Comparison of ENCODE assay signal across 9 cellular contexts in the genomic region with DNA sequence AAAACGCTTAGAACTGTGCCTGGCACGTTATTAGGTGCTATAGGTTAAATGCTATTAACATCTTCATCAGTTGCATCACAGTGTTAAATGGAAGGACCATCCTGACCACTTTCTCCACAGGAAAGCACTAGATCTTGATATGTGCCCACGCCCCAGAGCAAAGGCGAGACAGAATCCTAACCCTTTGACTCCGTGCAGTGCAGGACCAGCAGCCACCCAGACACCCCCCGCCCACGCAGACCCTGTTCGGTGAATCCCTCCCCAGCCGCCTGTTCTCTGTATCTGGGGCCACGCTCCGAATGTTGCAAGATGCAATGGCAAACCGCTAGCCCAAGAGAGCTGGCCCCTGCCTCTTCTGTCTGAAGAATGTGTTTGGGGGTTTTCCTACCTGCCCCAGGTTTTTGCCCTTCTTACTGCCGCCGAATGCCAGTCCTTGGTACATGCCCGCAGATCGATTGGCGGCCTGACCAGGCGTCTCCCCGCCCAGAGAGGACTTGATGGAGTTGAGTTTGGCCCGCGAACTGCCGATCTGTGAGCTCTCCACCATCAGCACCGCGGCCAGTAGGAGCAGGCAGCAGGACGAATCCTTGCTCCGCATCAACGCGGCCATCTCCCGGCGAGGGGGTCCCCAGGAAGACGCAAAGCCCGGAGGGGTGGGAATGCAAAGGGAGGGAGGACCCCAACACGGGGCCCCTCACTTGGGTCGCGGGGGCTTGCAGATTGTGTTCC.
DNase-seq lines count a peak whose midpoint lies in the region; ATAC-seq lines count a peak whose summit lies in the region.
"Had no signal": no experiment of that assay in that cellular context is flagged by ENCODE, and none has a peak within 500 bp of the region (broad histone marks: within the 10 kb centered on the region; RNA-seq: fewer than 3 reads in every experiment).

No MANE protein-coding gene starts in this region.

- no peak overlapping the region for H3K27ac Mint-ChIP-seq in stimulated activated effector memory CD8-positive, alpha-beta T cell treated with anti-CD3 and anti-CD28 coated beads, Interleukin-12 subunit alpha, Interleukin-12 subunit beta, amount 100 ng/mL, for 72 hours

- no peaks in the 10 kb centered on the region for H3K9me3 Mint-ChIP-seq in stimulated activated effector memory CD8-positive, alpha-beta T cell treated with anti-CD3 and anti-CD28 coated beads, Interleukin-12 subunit alpha, Interleukin-12 subunit beta, amount 100 ng/mL, for 72 hours

- H3K9me3 ChIP-seq in adipocyte (ENCODE audit: control insufficient read depth, low read length) (no peaks in the 10 kb centered on the region), iPS-18c (ENCODE audit: control insufficient read depth, insufficient read depth, low read length) (no peaks in the 10 kb centered on the region)

- H3K36me3 ChIP-seq in adipocyte (ENCODE audit: control insufficient read depth, insufficient read depth, low read length, severe bottlenecking) = no peaks in the 10 kb centered on the region

- H3K4me3 Mint-ChIP-seq in stimulated activated effector memory CD8-positive, alpha-beta T cell treated with anti-CD3 and anti-CD28 coated beads, Interleukin-12 subunit alpha, Interleukin-12 subunit beta, amount 100 ng/mL, for 72 hours = peak overlapping the region; percentile 83

- peaks cover 30% of the 10 kb centered on the region for H3K4me1 Mint-ChIP-seq in stimulated activated effector memory CD8-positive, alpha-beta T cell treated with anti-CD3 and anti-CD28 coated beads, Interleukin-12 subunit alpha, Interleukin-12 subunit beta, amount 100 ng/mL, for 72 hours

- peaks cover 58% of the 10 kb centered on the region for H3K27me3 ChIP-seq in adipocyte (replicated peaks; ENCODE audit: control insufficient read depth, insufficient read depth, low read length)

- H3K9ac ChIP-seq in adipocyte (ENCODE audit: low read length) = no peak overlapping the region

- no peaks in the 10 kb centered on the region for H3K36me3 Mint-ChIP-seq in stimulated activated effector memory CD8-positive, alpha-beta T cell treated with anti-CD3 and anti-CD28 coated beads, Interleukin-12 subunit alpha, Interleukin-12 subunit beta, amount 100 ng/mL, for 72 hours

- peaks cover 32% of the 10 kb centered on the region for H3K4me1 ChIP-seq in adipocyte (ENCODE audit: control insufficient read depth, insufficient read depth, low read length)

- ATAC-seq in stimulated activated effector memory CD8-positive, alpha-beta T cell treated with anti-CD3 and anti-CD28 coated beads, Interleukin-12 subunit alpha, Interleukin-12 subunit beta, amount 100 ng/mL, for 72 hours = peak; percentile 24
- no peak for ATAC-seq in HG02840 (IDR thresholded peaks at IDR 0.05; ENCODE audit: low FRiP score, unreplicated experiment)

- DNase-seq in NCI-H1105 (lab: John Stamatoyannopoulos, UW) (peak; percentile 8), NCI-H1105 treated with DMSO at 0.1 percent for 48 hours (lab: John Stamatoyannopoulos, UW) (no peak), adipocyte (ENCODE audit: low read depth) (peak; percentile 61), HuH-7.5 (ENCODE audit: low spot score) (no peak), HK-2 (ENCODE audit: unreplicated experiment) (no peak)
- no peak for DNase-seq in stimulated activated effector memory CD8-positive, alpha-beta T cell treated with anti-CD3 and anti-CD28 coated beads, Interleukin-12 subunit alpha, Interleukin-12 subunit beta, amount 100 ng/mL, for 72 hours (ENCODE audit: low spot score in 2 of 2)

- H3K4me3 ChIP-seq in adipocyte (ENCODE audit: low read length) = peak overlapping the region; percentile 82
- peak overlapping the region; percentile 52 for H3K4me3 ChIP-seq in iPS-18c (ENCODE audit: insufficient read depth, low read depth, low read length)
- H3K4me3 ChIP-seq: lung had no signal

Comparison
In these comparisons a context has a peak if more than half of its experiments do, and no peak if none do; other contexts are left out.
1. DNase-seq: peak in NCI-H1105 (single experiment) and adipocyte (single experiment); none in NCI-H1105 treated with DMSO at 0.1 percent for 48 hours (single experiment), stimulated activated effector memory CD8-positive, alpha-beta T cell treated with anti-CD3 and anti-CD28 coated beads, Interleukin-12 subunit alpha, Interleukin-12 subunit beta, amount 100 ng/mL, for 72 hours (0 of 2), HuH-7.5 (single experiment) and HK-2 (single experiment).